Comparison of ENCODE assay signal across 7 cellular contexts in the genomic region with DNA sequence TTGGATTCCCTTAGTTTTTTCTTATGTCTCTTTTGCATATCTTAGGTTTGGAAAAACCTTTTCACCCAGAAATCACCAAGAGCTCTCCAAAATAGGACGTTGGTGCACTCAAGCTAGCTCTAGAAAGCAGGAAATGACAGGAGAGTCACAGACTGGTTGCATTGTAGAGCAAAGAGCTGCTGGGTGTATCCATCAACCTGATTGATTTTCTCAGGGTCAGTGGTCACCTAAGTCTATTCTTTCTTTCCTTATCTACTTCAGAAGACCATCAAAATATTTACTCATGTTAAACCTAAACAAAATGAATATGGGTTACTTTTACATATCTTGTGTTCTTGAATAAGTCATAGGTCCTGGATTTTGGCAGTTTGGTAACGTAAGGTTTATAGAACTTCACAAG. TPM values are rescaled to one million over a fixed set of nuclear protein-coding genes. Genes with fewer than 3 reads are reported as not detected.
"Had no signal": no experiment of that assay in that cellular context is flagged by ENCODE, and none has a peak within 500 bp of the region (broad histone marks: within the 10 kb centered on the region; RNA-seq: fewer than 3 reads in every experiment).

No MANE protein-coding gene starts in this region.

- H2AFZ ChIP-seq: GM23338 had no signal

- H3K27me3 Mint-ChIP-seq: IgD-negative memory B cell had no signal

- H3K27ac Mint-ChIP-seq: GM23338, IgD-negative memory B cell had no signal

- DNase-seq: H9 had no signal

- FAIRE-seq: H1, H54, HTR-8/SVneo had no signal

- H3K9me3 Mint-ChIP-seq: GM23338, H9, IgD-negative memory B cell had no signal

- ATAC-seq: GM23338 had no signal

- H3K4me3 ChIP-seq: GM23338 had no signal

- H3K4me1 Mint-ChIP-seq: GM23338, H9 had no signal

- H3K4me2 ChIP-seq: GM23338 had no signal

- H3K4me3 Mint-ChIP-seq: GM23338, H9, IgD-negative memory B cell had no signal

RNA-seq across cellular contexts. Expression of a gene that starts 30.8 kb away (rescaled TPM):
- total RNA-seq: GM23338, H1, H9, HT-29 had no signal
- polyA plus RNA-seq: H1 had no signal
